Comparison of ENCODE assay signal across 7 cellular contexts in genomic region chr16:14400978-14401838, GRCh38.
DNase-seq lines count a peak whose midpoint lies in the region; ATAC-seq, FAIRE-seq and TF ChIP-seq lines count a peak whose summit lies in the region.
"Not testable (repeated sequence)": the region's sequence is repeated elsewhere in the genome, so short reads cannot be mapped to it uniquely, and the experiment has no call there.

No MANE protein-coding gene starts in this region.

- H4K20me1 ChIP-seq in IMR-90 (ENCODE audit: insufficient read depth, low read length); HepG2 (ENCODE audit: insufficient read depth, low read length); osteoblast (ENCODE audit: insufficient read depth, low read length); smooth muscle cell (ENCODE audit: low read depth): not testable (repeated sequence)

- H3K4me2 ChIP-seq in A549 (peak overlapping the region; percentile 90), HepG2 (ENCODE audit: low read depth, low read length) (peak overlapping the region; percentile 85)
- not testable (repeated sequence) for H3K4me2 ChIP-seq in IMR-90 (ENCODE audit: low read depth, low read length); osteoblast (ENCODE audit: insufficient read depth, low read length); smooth muscle cell

- not testable (repeated sequence) for H2AK9ac ChIP-seq in IMR-90 (replicated peaks; ENCODE audit: low read depth, low read length, poor library complexity)

- H3K27ac ChIP-seq in A549 (peak overlapping the region; percentile 99 to 100), ascending aorta (peak overlapping the region; percentile 34 to 87), HepG2 (ENCODE audit: extremely low read length, insufficient read depth, low read length) (peak overlapping the region; percentile 95), smooth muscle cell (ENCODE audit: low read depth) (peak overlapping the region; percentile 90)
- H3K27ac ChIP-seq in IMR-90 (ENCODE audit: insufficient read depth, low read length); osteoblast (ENCODE audit: low read depth, low read length): not testable (repeated sequence)

- TF ChIP-seq RAD21 in A549 (conservative IDR thresholded peaks at IDR 0.05 in 1 of 2, IDR thresholded peaks at IDR 0.05 in 1 of 2); IMR-90 (IDR thresholded peaks at IDR 0.05; ENCODE audit: low read length); HepG2 (CRISPR knock-in tag; IDR thresholded peaks at IDR 0.05): not testable (repeated sequence)

- not testable (repeated sequence) for FAIRE-seq in A549 (lab: Jason Lieb, UNC); RCC 7860 (lab: Jason Lieb, UNC); HepG2 (lab: Jason Lieb, UNC)

- peak overlapping the region; percentile 15; the same call in 1 of the 2 replicates for H4K91ac ChIP-seq in IMR-90 (ENCODE audit: insufficient read depth, low read depth, low read length)

- H4K8ac ChIP-seq in IMR-90 (ENCODE audit: low read depth in 2 of 2, low read length in 2 of 2), result peak overlapping the region in 1 of 2 experiments; percentile 7; a peak in 1 of 4 replicates

- not testable (repeated sequence) for H3K23ac ChIP-seq in IMR-90 (ENCODE audit: low read depth, low read length)

- not testable (repeated sequence) for H3K27me3 ChIP-seq in IMR-90 (ENCODE audit: control insufficient read depth, insufficient read depth, low read length); ascending aorta; HepG2 (ENCODE audit: control insufficient read depth in 1 of 2, insufficient read depth in 2 of 2, low read length in 2 of 2); osteoblast (ENCODE audit: insufficient read depth, low read length); smooth muscle cell (ENCODE audit: low read depth)

- CTCF ChIA-PET in A549 (lab: Yijun Ruan, JAX), result interaction anchor here (0.6 to 1.3 kb wide), 2 partner anchors 56 to 151 kb away, joined by 3 read pairs; no protein-coding TSS in a partner anchor
- CTCF ChIA-PET in IMR-90 (lab: Yijun Ruan, JAX); HepG2 (lab: Yijun Ruan, JAX; ENCODE audit: low intra/inter-chr PET ratio, low total read pairs): not testable (repeated sequence)

- H2AFZ ChIP-seq in IMR-90 (replicated peaks; ENCODE audit: low read length, poor library complexity), result peak overlapping the region; percentile 49
- not testable (repeated sequence) for H2AFZ ChIP-seq in HepG2 (ENCODE audit: low read length); smooth muscle cell (ENCODE audit: low read depth)
- peak overlapping the region; percentile 70 for H2AFZ ChIP-seq in osteoblast (ENCODE audit: low read length)

- POLR2A ChIA-PET in A549 (lab: Yijun Ruan, JAX); IMR-90 (lab: Charles Lee; ENCODE audit: unreplicated experiment): not testable (repeated sequence)
- POLR2A ChIA-PET in HepG2 (lab: Yijun Ruan, JAX), result interaction anchor here (1.1 to 1.9 kb wide), 4 partner anchors 23 to 110 kb away, joined by 4 to 8 read pairs (median 4); no protein-coding TSS in a partner anchor

- not testable (repeated sequence) for H3K14ac ChIP-seq in IMR-90 (replicated peaks; ENCODE audit: low read depth, low read length)

- H3K79me1 ChIP-seq in IMR-90 (ENCODE audit: low read depth in 1 of 2, low read length in 2 of 2), result not testable (repeated sequence)

- not testable (repeated sequence) for H3F3A ChIP-seq in smooth muscle cell (ENCODE audit: low read depth)

- 0 out of 2 replicates have a peak overlapping the region, but pooled peaks have one; percentile 3 for H3K4ac ChIP-seq in IMR-90 (ENCODE audit: low read depth, low read length)

- H3K9ac ChIP-seq in IMR-90 (ENCODE audit: low read depth, low read length); smooth muscle cell (ENCODE audit: low read depth): not testable (repeated sequence)
- peak overlapping the region; percentile 80 for H3K9ac ChIP-seq in HepG2 (ENCODE audit: insufficient read depth, low read depth, low read length)

- 71% methylated on average over 12 of the region's 13 CpGs for WGBS in A549 (ENCODE audit: missing lambda C conversion rate)
- WGBS in IMR-90 (ENCODE audit: extremely low coverage in 2 of 2, insufficient read length in 1 of 2), 2 experiments, result 97% methylated on average over 5 of the region's 13 CpGs; no CpG with 5 or more reads in 1 of the 2 experiments
- 69% methylated on average over 13 of the region's 13 CpGs for WGBS in HepG2 (ENCODE audit: low lambda C conversion rate)
- 66% methylated on average over 13 of the region's 13 CpGs for WGBS in smooth muscle cell (ENCODE audit: low lambda C conversion rate)

- TF ChIP-seq POLR2A in A549 (IDR thresholded peaks at IDR 0.05; ENCODE audit: low read length); IMR-90 (IDR thresholded peaks at IDR 0.05; ENCODE audit: low read depth, low read length): not testable (repeated sequence)
- TF ChIP-seq POLR2A in HepG2 (IDR thresholded peaks at IDR 0.05; ENCODE audit: insufficient read depth in 1 of 2, low read depth in 2 of 2, low read length in 2 of 2), result peak; percentile 35 to 56; a peak in 3 of 4 replicates

- H2BK20ac ChIP-seq in IMR-90 (ENCODE audit: low read depth, low read length), result not testable (repeated sequence)

- in situ Hi-C loops in IMR-90 (cut with MboI; ENCODE audit: low sequenced_read_pairs); HepG2 (cut with HindIII; ENCODE audit: extremely low pct_ligation_motif_present, low pct_unique_long_range_greater_than_20kb): not testable (repeated sequence)

- H3K9me3 ChIP-seq in A549; IMR-90 (ENCODE audit: control insufficient read depth, insufficient read depth, low read length); ascending aorta; HepG2 (ENCODE audit: low read length); osteoblast (ENCODE audit: low read depth, low read length); smooth muscle cell (replicated peaks; ENCODE audit: low read depth): not testable (repeated sequence)

- not testable (repeated sequence) for H2BK5ac ChIP-seq in IMR-90 (ENCODE audit: low read depth, low read length, poor library complexity, severe bottlenecking)

- not testable (repeated sequence) for H4K5ac ChIP-seq in IMR-90 (ENCODE audit: low read depth, low read length)

- not testable (repeated sequence) for H3K18ac ChIP-seq in IMR-90 (ENCODE audit: low read depth, low read length)

- BruUV-seq in IMR-90 (replicated peaks; lab: Mats Ljungman, UMichigan); HepG2 (replicated peaks; lab: Mats Ljungman, UMichigan): not testable (repeated sequence)

- not testable (repeated sequence) for H3K79me2 ChIP-seq in HepG2 (ENCODE audit: insufficient read depth, low read length); osteoblast (ENCODE audit: insufficient read depth, low read length); smooth muscle cell (ENCODE audit: low read depth)

- H2BK120ac ChIP-seq in IMR-90 (ENCODE audit: low read depth, low read length), result not testable (repeated sequence)

- H3K56ac ChIP-seq in IMR-90 (ENCODE audit: extremely low read depth, insufficient read depth, low read length), result not testable (repeated sequence)

- H3K9me1 ChIP-seq in IMR-90 (ENCODE audit: insufficient read depth, low read length), result not testable (repeated sequence)

- peak in 1 of 2 experiments; percentile 42 for DNase-seq in A549 (ENCODE audit: low read depth in 1 of 2, low spot score in 1 of 2)
- not testable (repeated sequence) for DNase-seq in IMR-90; ascending aorta (ENCODE audit: low spot score in 2 of 2); HepG2 (ENCODE audit: low spot score); smooth muscle cell (lab: John Stamatoyannopoulos, UW; ENCODE audit: unreplicated experiment)
- DNase-seq in RCC 7860 (ENCODE audit: low spot score), result peak; percentile 7
- peak; percentile 32 for DNase-seq in osteoblast (ENCODE audit: insufficient read length, low spot score, missing footprints)

- intact Hi-C loops in IMR-90 (cut with micrococcal nuclease), result not testable (repeated sequence)
- intact Hi-C loops in ascending aorta (cut with DNase I), result loop anchor here (2.0 to 5.0 kb wide), 2 partner anchors 99 to 128 kb away; no protein-coding TSS in a partner anchor
- intact Hi-C loops in HepG2 (cut with micrococcal nuclease; ENCODE audit: unreplicated experiment), result loop anchor here (5.0 to 10.0 kb wide), 2 partner anchors 84 to 231 kb away; partner anchors contain the start of genes BFAR and PARN

- not testable (repeated sequence) for H3K4me3 ChIP-seq in A549; IMR-90 (ENCODE audit: insufficient read depth, low read depth, low read length); ascending aorta; osteoblast (ENCODE audit: insufficient read depth, low read length); smooth muscle cell
- peak overlapping the region in 2 of 3 experiments; percentile 3 to 18; a peak in 2 of 6 replicates for H3K4me3 ChIP-seq in HepG2 (replicated peaks in 1 of 3; ENCODE audit: insufficient read depth in 1 of 3, low read depth in 2 of 3, low read length in 3 of 3)

- H3K4me1 ChIP-seq in A549 (peaks cover 65% of the 10 kb centered on the region), ascending aorta (peaks cover 9 to 19% of the 10 kb centered on the region in 2 donors), HepG2 (ENCODE audit: insufficient read depth, low read length) (peaks cover 91% of the 10 kb centered on the region), osteoblast (ENCODE audit: insufficient read depth, low read length) (peaks cover 11% of the 10 kb centered on the region)
- not testable (repeated sequence) for H3K4me1 ChIP-seq in IMR-90 (ENCODE audit: control insufficient read depth, insufficient read depth, low read length); smooth muscle cell (ENCODE audit: low read depth)

- not testable (repeated sequence) for TF ChIP-seq CTCF in A549 (IDR thresholded peaks at IDR 0.05); IMR-90 (conservative IDR thresholded peaks at IDR 0.05; ENCODE audit: low read depth, low read length); ascending aorta (IDR thresholded peaks at IDR 0.05); HepG2 (CRISPR knock-in tag; IDR thresholded peaks at IDR 0.05); osteoblast (IDR thresholded peaks at IDR 0.05; ENCODE audit: extremely low read depth, low read depth, low read length); smooth muscle cell (IDR thresholded peaks at IDR 0.05; ENCODE audit: borderline replicate concordance, insufficient read depth, poor library complexity, severe bottlenecking)

- H3K36me3 ChIP-seq in IMR-90 (ENCODE audit: control insufficient read depth, insufficient read depth, low read length); ascending aorta; HepG2 (replicated peaks in 1 of 2; ENCODE audit: control insufficient read depth in 1 of 2, insufficient read depth in 2 of 2, low read length in 2 of 2); osteoblast (ENCODE audit: insufficient read depth, low read length); smooth muscle cell (ENCODE audit: low read depth): not testable (repeated sequence)

- dilution Hi-C loops in IMR-90 (cut with HindIII; ENCODE audit: low sequenced_read_pairs, unreplicated experiment), result not testable (repeated sequence)

- H2AK5ac ChIP-seq in IMR-90 (ENCODE audit: low read depth, low read length), result 0 out of 2 replicates have a peak overlapping the region, but pooled peaks have one; percentile 50

- TF ChIP-seq EP300 in A549 (IDR thresholded peaks at IDR 0.05); HepG2 (IDR thresholded peaks at IDR 0.05; ENCODE audit: low read depth in 2 of 2, low read length in 2 of 2); HepG2 (CRISPR knock-in tag; IDR thresholded peaks at IDR 0.05; ENCODE audit: borderline replicate concordance): not testable (repeated sequence)

- ATAC-seq in A549, result peak; percentile 2 to 5; a peak in 3 of 6 replicates
- ATAC-seq in IMR-90 (ENCODE audit: low read depth); HepG2: not testable (repeated sequence)

- H2BK15ac ChIP-seq in IMR-90 (ENCODE audit: low read depth, low read length), result not testable (repeated sequence)
